ENCODE assay signal across 16 cellular contexts in genomic region chr1:180937624-180938225, GRCh38. TPM values are rescaled to one million over a fixed set of nuclear protein-coding genes. Genes with fewer than 3 reads are reported as not detected.
"Had no signal": no experiment of that assay in that cellular context is flagged by ENCODE, and none has a peak within 500 bp of the region (broad histone marks: within the 10 kb centered on the region; RNA-seq: fewer than 3 reads in every experiment).

No MANE protein-coding gene starts in this region.

- H3K4me3 ChIP-seq: hepatocyte, left lung, neural progenitor cell, pancreas, tibial artery had no signal

- H3K4me2 ChIP-seq: hepatocyte, neural progenitor cell had no signal

- H3K9ac ChIP-seq: neural progenitor cell had no signal

- FAIRE-seq: endometrium, keratinocyte, pancreas, urothelium cell line had no signal

- H3K27ac ChIP-seq: hepatocyte, left lung, neural progenitor cell, pancreas, tibial artery had no signal

- H3K9me3 ChIP-seq: left lung, pancreas, tibial artery had no signal

- ATAC-seq: activated CD4-positive, CD25-positive, alpha-beta regulatory T cell treated with anti-CD3 and anti-CD28 coated beads, Interleukin-2, amount 50 U/mL, for 24 hours; esophagus mucosa; left lung; pancreas; sciatic nerve had no signal

- H2AFZ ChIP-seq: hepatocyte, neural progenitor cell had no signal

- H3K4me1 ChIP-seq: left lung, pancreas, tibial artery had no signal

- H3K27me3 ChIP-seq: hepatocyte, left lung, neural progenitor cell, pancreas, tibial artery had no signal

- DNase-seq: activated CD4-positive, alpha-beta T cell treated with anti-CD3 and anti-CD28 coated beads, Interleukin-2, amount 50 U/mL, for 1 hour; activated naive CD4-positive, alpha-beta T cell treated with anti-CD3 and anti-CD28 coated beads for 36 hours; activated T-cell treated with anti-CD3 and anti-CD28 coated beads for 4 hours; mammary epithelial cell; T-helper 2 cell; tibial artery had no signal

- H3K79me2 ChIP-seq: hepatocyte had no signal

- H3K36me3 ChIP-seq: neural progenitor cell, pancreas had no signal

RNA-seq across cellular contexts. Expression of gene KIAA1614, which starts 25.0 kb away (rescaled TPM):
- total RNA-seq: activated naive CD4-positive, alpha-beta T cell treated with anti-CD3 and anti-CD28 coated beads for 36 hours had no signal
